ENCODE assay signal across 16 cellular contexts in genomic region chr10:127679642-127680255, GRCh38. TPM values are rescaled to one million over a fixed set of nuclear protein-coding genes. Genes with fewer than 3 reads are reported as not detected.
DNase-seq lines count a peak whose midpoint lies in the region; ATAC-seq and TF ChIP-seq lines count a peak whose summit lies in the region.
"Had no signal": no experiment of that assay in that cellular context is flagged by ENCODE, and none has a peak within 500 bp of the region (broad histone marks: within the 10 kb centered on the region; RNA-seq: fewer than 3 reads in every experiment).

No MANE protein-coding gene starts in this region.

- H3K27me3 ChIP-seq in Karpas-422 (ENCODE audit: low read length): 0 out of 2 replicates have a peak, but pooled peaks cover 2% of the 10 kb centered on the region

- ATAC-seq in HG03571 (IDR thresholded peaks at IDR 0.05; ENCODE audit: unreplicated experiment) (no peak), GM19467 (IDR thresholded peaks at IDR 0.05; ENCODE audit: unreplicated experiment) (no peak)
- ATAC-seq: activated T-cell treated with anti-CD3 and anti-CD28 coated beads, Interleukin-2, amount 50 U/mL, for 72 hours had no signal

- peak; percentile 32 for TF ChIP-seq CTCF in GM12864 (IDR thresholded peaks at IDR 0.05; ENCODE audit: low read depth, low read length, missing control alignments)
- TF ChIP-seq CTCF in cardiac fibroblast (IDR thresholded peaks at IDR 0.05; ENCODE audit: low read depth, low read length): peak; percentile 9
- TF ChIP-seq CTCF in osteocyte (IDR thresholded peaks at IDR 0.05): peak; percentile 27

- H3K4me1 ChIP-seq in Karpas-422 (ENCODE audit: low read length): no peaks in the 10 kb centered on the region
- H3K4me1 ChIP-seq: stomach had no signal

- no peak for DNase-seq in GM12864 (ENCODE audit: low read depth)
- DNase-seq in Karpas-422: peak; percentile 55
- no peak for DNase-seq in cardiac fibroblast (ENCODE audit: low read depth in 2 of 2)
- DNase-seq in osteocyte (ENCODE audit: extremely low spot score, unreplicated experiment): no peak
- no peak for DNase-seq in iPS-NIHi7 (ENCODE audit: extremely low spot score)
- DNase-seq: activated CD4-positive, CD25-positive, alpha-beta regulatory T cell treated with anti-CD3 and anti-CD28 coated beads, Interleukin-2, amount 50 U/mL, for 72 hours; activated T-cell treated with anti-CD3 and anti-CD28 coated beads, Interleukin-2, amount 50 U/mL, for 72 hours; COR-L47; NCI-H1048; NCI-H510A treated with DMSO at 0.1 percent for 48 hours; stomach had no signal

- H3K4me3 ChIP-seq in GM12864 (ENCODE audit: low read depth, low read length) (no peak overlapping the region), Karpas-422 (ENCODE audit: low read length) (no peak overlapping the region), cardiac fibroblast (replicated peaks in 1 of 2; ENCODE audit: low read depth in 2 of 2, low read length in 2 of 2) (no peak overlapping the region)
- H3K4me3 ChIP-seq: SK-N-MC, stomach had no signal

- H3K79me2 ChIP-seq in Karpas-422 (ENCODE audit: low read length): no peaks in the 10 kb centered on the region

- H3K4me2 ChIP-seq in Karpas-422 (ENCODE audit: low read depth, low read length, poor library complexity, severe bottlenecking): no peak overlapping the region

- H2AFZ ChIP-seq in Karpas-422 (ENCODE audit: low read length): no peak overlapping the region

- no peaks in the 10 kb centered on the region for H3K9me2 ChIP-seq in Karpas-422 (replicated peaks; ENCODE audit: insufficient read depth, low read length)

- no peak overlapping the region for H3K4me3 Mint-ChIP-seq in osteocyte (ENCODE audit: unreplicated experiment)
- H3K4me3 Mint-ChIP-seq: activated T-cell treated with anti-CD3 and anti-CD28 coated beads, Interleukin-2, amount 50 U/mL, for 72 hours had no signal

- H3K36me3 Mint-ChIP-seq in osteocyte (ENCODE audit: unreplicated experiment): no peaks in the 10 kb centered on the region

- no peaks in the 10 kb centered on the region for H3K27me3 Mint-ChIP-seq in osteocyte (ENCODE audit: unreplicated experiment)

- H3K4me1 Mint-ChIP-seq in osteocyte (ENCODE audit: unreplicated experiment): no peaks in the 10 kb centered on the region

- no peaks in the 10 kb centered on the region for H3K36me3 ChIP-seq in Karpas-422 (ENCODE audit: insufficient read depth, low read length)
- H3K36me3 ChIP-seq: stomach had no signal

- H3K9ac ChIP-seq in Karpas-422 (ENCODE audit: low read length): no peak overlapping the region

- H3K27ac Mint-ChIP-seq in osteocyte (ENCODE audit: unreplicated experiment): no peak overlapping the region
- H3K27ac Mint-ChIP-seq: activated T-cell treated with anti-CD3 and anti-CD28 coated beads, Interleukin-2, amount 50 U/mL, for 72 hours had no signal

- H4K20me1 ChIP-seq in Karpas-422 (ENCODE audit: insufficient read depth, low read depth, low read length): no peaks in the 10 kb centered on the region

- peaks cover 4% of the 10 kb centered on the region for H3K9me3 Mint-ChIP-seq in osteocyte (ENCODE audit: unreplicated experiment)
- H3K9me3 Mint-ChIP-seq: activated T-cell treated with anti-CD3 and anti-CD28 coated beads, Interleukin-2, amount 50 U/mL, for 72 hours had no signal

- no peak overlapping the region for H3K27ac ChIP-seq in Karpas-422 (ENCODE audit: low read length)
- H3K27ac ChIP-seq: SK-N-MC, stomach had no signal

- H3K9me3 ChIP-seq in Karpas-422 (ENCODE audit: low read length): no peaks in the 10 kb centered on the region
- H3K9me3 ChIP-seq: stomach had no signal

RNA-seq across cellular contexts. Expression of gene FOXI2, which starts 57.2 kb away (rescaled TPM):
- total RNA-seq in Karpas-422 (2014; rRNA removed; shearing (Covaris generic); ENCODE audit: low replicate concordance): not detected in 2 replicates
- not detected in 2 replicates for total RNA-seq in osteocyte
- total RNA-seq: activated T-cell treated with anti-CD3 and anti-CD28 coated beads, Interleukin-2, amount 50 U/mL, for 72 hours; astrocyte; pulmonary artery endothelial cell had no signal
